Comparison of ENCODE assay signal across 29 cellular contexts in genomic region chr16:26731729-26732128, GRCh38.
"Had no signal": no experiment of that assay in that cellular context is flagged by ENCODE, and none has a peak within 500 bp of the region (broad histone marks: within the 10 kb centered on the region; RNA-seq: fewer than 3 reads in every experiment).

No MANE protein-coding gene starts in this region.

- H3K4me3 ChIP-seq: colonic mucosa, coronary artery, dorsolateral prefrontal cortex, esophagus muscularis mucosa, esophagus squamous epithelium, gastrocnemius medialis, gastroesophageal sphincter, heart left ventricle, heart right ventricle had no signal

- H3K4me3 Mint-ChIP-seq: dendritic cell treated with granulocyte-macrophage colony-stimulating factor and Interleukin-4, amounts not matched to agents 40 ng/mL and 50 ng/mL, for 4 days; effector memory CD8-positive, alpha-beta T cell; endodermal cell had no signal

- H3K9me3 Mint-ChIP-seq: dendritic cell treated with granulocyte-macrophage colony-stimulating factor and Interleukin-4, amounts not matched to agents 40 ng/mL and 50 ng/mL, for 4 days; endodermal cell had no signal

- H3K27me3 Mint-ChIP-seq: dendritic cell treated with granulocyte-macrophage colony-stimulating factor and Interleukin-4, amounts not matched to agents 40 ng/mL and 50 ng/mL, for 4 days had no signal

- DNase-seq: colonic mucosa; cortex of kidney; dermis blood vessel endothelial cell; dorsolateral prefrontal cortex; effector CD4-positive, alpha-beta T cell; effector CD8-positive, alpha-beta T cell; effector memory CD4-positive, alpha-beta T cell; effector memory CD8-positive, alpha-beta T cell; endodermal cell; erythroblast; esophagus squamous epithelium; foreskin fibroblast; foreskin keratinocyte; foreskin melanocyte; gastrocnemius medialis; glutamatergic neuron; head of caudate nucleus; heart left ventricle; heart right ventricle had no signal

- FAIRE-seq: colon, endometrium, endothelial cell of umbilical vein, frontal cortex had no signal

- H3K4me1 Mint-ChIP-seq: endodermal cell had no signal

- H3K36me3 ChIP-seq: colonic mucosa, esophagus muscularis mucosa, esophagus squamous epithelium, gastrocnemius medialis, gastroesophageal sphincter, heart left ventricle, heart right ventricle had no signal

- H3K27ac ChIP-seq: colonic mucosa, coronary artery, dorsolateral prefrontal cortex, epithelial cell of prostate, esophagus muscularis mucosa, esophagus squamous epithelium, foreskin keratinocyte, gastrocnemius medialis, gastroesophageal sphincter, heart left ventricle, heart right ventricle had no signal

- H3K4me1 ChIP-seq: colonic mucosa, esophagus muscularis mucosa, foreskin keratinocyte, gastrocnemius medialis, gastroesophageal sphincter, heart right ventricle had no signal

- H3K9me3 ChIP-seq: colonic mucosa, esophagus muscularis mucosa, esophagus squamous epithelium, gastrocnemius medialis, gastroesophageal sphincter, heart left ventricle had no signal

- H3K27ac Mint-ChIP-seq: dendritic cell treated with granulocyte-macrophage colony-stimulating factor and Interleukin-4, amounts not matched to agents 40 ng/mL and 50 ng/mL, for 4 days; effector memory CD8-positive, alpha-beta T cell; endodermal cell had no signal

- H3K27me3 ChIP-seq: colonic mucosa, esophagus squamous epithelium, foreskin keratinocyte, gastrocnemius medialis, heart left ventricle, heart right ventricle had no signal

- ATAC-seq: effector memory CD8-positive, alpha-beta T cell; esophagus mucosa; foreskin keratinocyte; gastrocnemius medialis; gastroesophageal sphincter; heart left ventricle; heart right ventricle had no signal
